In the genomic region with DNA sequence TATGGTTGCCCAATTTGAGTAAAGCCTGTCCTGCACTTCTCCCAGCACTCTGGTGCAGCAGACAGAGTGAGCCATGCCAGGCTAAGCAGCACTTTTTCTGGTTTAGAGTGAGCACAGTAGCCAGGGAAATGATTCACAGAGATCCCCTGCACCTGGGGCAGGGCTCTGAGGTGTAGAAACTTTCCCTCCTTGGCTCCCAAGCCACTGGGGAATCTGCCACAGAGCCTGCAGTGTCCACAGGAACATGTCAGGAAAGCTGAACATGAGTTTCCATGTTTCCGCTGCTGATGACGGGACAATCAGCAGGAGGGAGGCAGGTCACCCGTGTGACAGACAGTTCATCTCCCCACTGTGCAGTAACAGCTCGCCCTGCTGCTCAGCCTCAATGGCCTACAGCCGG, we compare ENCODE assay signal across 32 cellular contexts.
"Had no signal": no experiment of that assay in that cellular context is flagged by ENCODE, and none has a peak within 500 bp of the region (broad histone marks: within the 10 kb centered on the region; RNA-seq: fewer than 3 reads in every experiment).

No MANE protein-coding gene starts in this region.

- H3K27ac ChIP-seq: adrenal gland, ascending aorta, breast epithelium, cardiac muscle cell, colonic mucosa, foreskin keratinocyte, gastrocnemius medialis, heart left ventricle, WERI-Rb-1 had no signal

- H3K9me3 ChIP-seq: adrenal gland, ascending aorta, breast epithelium, colonic mucosa, gastrocnemius medialis, heart left ventricle had no signal

- H3K36me3 ChIP-seq: adrenal gland, ascending aorta, breast epithelium, cardiac muscle cell, colonic mucosa, gastrocnemius medialis, heart left ventricle, WERI-Rb-1 had no signal

- H3K27me3 ChIP-seq: ascending aorta, cardiac muscle cell, colonic mucosa, foreskin keratinocyte had no signal

- ATAC-seq: activated CD4-positive, CD25-positive, alpha-beta regulatory T cell treated with anti-CD3 and anti-CD28 coated beads, Interleukin-2, amount 50 U/mL, for 24 hours; activated CD8-positive, alpha-beta T cell treated with anti-CD3 and anti-CD28 coated beads for 36 hours; activated naive CD8-positive, alpha-beta T cell treated with anti-CD3 and anti-CD28 coated beads, Interleukin-2, amount 50 U/mL, for 24 hours; activated T-cell treated with anti-CD3 and anti-CD28 coated beads, Interleukin-2, amount 50 U/mL, for 4 hours; activated T-helper 17 cell treated with anti-CD3 and anti-CD28 coated beads, Interleukin-2, amount 50 U/mL, for 72 hours; esophagus mucosa; foreskin keratinocyte; gastrocnemius medialis; heart left ventricle; T-helper 17 cell had no signal

- H3K4me3 ChIP-seq: adrenal gland, ascending aorta, breast epithelium, cardiac muscle cell, colonic mucosa, gastrocnemius medialis, heart left ventricle had no signal

- DNase-seq: activated B cell treated with CpG ODN at 0.5 μM for 24 hours; activated CD4-positive, alpha-beta T cell treated with anti-CD3 and anti-CD28 coated beads for 48 hours; activated CD4-positive, alpha-beta T cell treated with anti-CD3 and anti-CD28 coated beads, Interleukin-2, amount 50 U/mL, for 1 hour; activated CD4-positive, alpha-beta T cell treated with anti-CD3 and anti-CD28 coated beads, Interleukin-2, amount 50 U/mL, for 48 hours; activated CD8-positive, alpha-beta memory T cell treated with anti-CD3 and anti-CD28 coated beads for 24 hours; activated CD8-positive, alpha-beta T cell treated with anti-CD3 and anti-CD28 coated beads for 36 hours; activated effector memory CD4-positive, alpha-beta T cell treated with Interleukin-2 at 50 U/mL for 16 hours; activated gamma-delta T cell treated with Interleukin-2 at 50 U/mL for 16 hours; activated naive CD4-positive, alpha-beta T cell treated with anti-CD3 and anti-CD28 coated beads for 36 hours; activated naive CD8-positive, alpha-beta T cell treated with anti-CD3 and anti-CD28 coated beads for 36 hours; activated naive CD8-positive, alpha-beta T cell treated with anti-CD3 and anti-CD28 coated beads, Interleukin-2, amount 50 U/mL, for 24 hours; activated T-cell treated with anti-CD3 and anti-CD28 coated beads, Interleukin-2, amount 50 U/mL, for 4 hours; adrenal gland; amygdala; central memory CD4-positive, alpha-beta T cell; cerebellar nuclear complex; colonic mucosa; effector memory CD4-positive, alpha-beta T cell; endodermal cell; foreskin keratinocyte; gastrocnemius medialis; glutamatergic neuron; heart left ventricle; T-helper 17 cell; T1000; WERI-Rb-1 had no signal

- H3K4me1 ChIP-seq: adrenal gland, ascending aorta, breast epithelium, colonic mucosa, foreskin keratinocyte, gastrocnemius medialis, heart left ventricle had no signal
